ENCODE assay signal across 1 cellular context in the genomic region with DNA sequence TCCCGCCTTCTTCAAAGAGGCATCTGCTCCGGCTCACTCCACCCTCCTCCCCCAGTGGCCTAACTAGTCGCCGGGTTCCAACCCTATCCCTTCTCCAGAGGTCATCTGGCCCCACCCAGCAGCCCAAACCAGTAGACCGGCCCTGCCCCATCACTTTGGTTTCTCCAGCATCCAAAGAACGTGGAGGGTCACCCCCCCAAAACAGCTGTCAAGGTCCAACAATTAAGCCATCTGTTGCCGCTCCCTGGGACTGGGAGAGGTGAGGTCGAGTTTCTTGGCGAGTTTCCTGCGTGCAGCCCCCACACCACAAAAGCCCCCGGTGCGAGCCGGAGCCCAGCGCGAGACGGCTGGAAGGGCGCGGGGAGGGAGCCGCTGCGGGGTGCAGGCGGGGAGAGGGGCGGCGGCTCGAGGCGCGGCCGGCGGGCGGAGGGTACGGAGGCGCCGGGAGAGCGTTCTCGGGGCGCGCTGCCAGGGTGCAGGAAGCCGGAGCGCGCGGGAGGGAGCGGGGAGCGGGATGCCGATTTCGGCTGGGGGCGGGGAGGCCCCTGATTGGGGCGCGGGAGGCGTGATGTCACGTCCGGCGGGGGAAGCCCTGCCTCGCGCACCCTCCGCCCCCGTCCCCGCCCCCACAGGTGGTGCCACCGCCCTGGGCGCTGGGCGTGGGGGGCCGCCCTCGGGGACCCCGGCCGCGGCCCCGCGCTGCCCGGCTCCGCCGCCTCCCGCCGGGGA.
TF ChIP-seq lines count a peak whose summit lies in the region.

No MANE protein-coding gene starts in this region.

TF ChIP-seq in K562, 482 proteins besides CTCF, POLR2A, EP300 and RAD21 (continued from another document):
- TF ChIP-seq MAZ (CRISPR knock-in tag; conservative IDR thresholded peaks at IDR 0.05 in 1 of 2, IDR thresholded peaks at IDR 0.05 in 1 of 2) (0 out of 4 replicates have a peak, but pooled peaks of 1 of the 2 experiments have one; percentile 29), CREB1 (IDR thresholded peaks at IDR 0.05) (peak; percentile 45; the same call in 1 of the 2 replicates), CREB1 (CRISPR knock-in tag; IDR thresholded peaks at IDR 0.05) (peak; percentile 64; the same call in 1 of the 2 replicates), ETV6 (IDR thresholded peaks at IDR 0.05; ENCODE audit: borderline replicate concordance in 1 of 2, low read depth in 2 of 2, low read length in 1 of 2) (no peak), ETV6 (CRISPR knock-in tag; IDR thresholded peaks at IDR 0.05; ENCODE audit: borderline replicate concordance) (no peak), GABPB1 (CRISPR knock-in tag; IDR thresholded peaks at IDR 0.05) (peak; percentile 67), CXXC5 (CRISPR knock-in tag; IDR thresholded peaks at IDR 0.05) (peak; percentile 19; the same call in 1 of the 2 replicates)
- TF ChIP-seq, protein P1, sequence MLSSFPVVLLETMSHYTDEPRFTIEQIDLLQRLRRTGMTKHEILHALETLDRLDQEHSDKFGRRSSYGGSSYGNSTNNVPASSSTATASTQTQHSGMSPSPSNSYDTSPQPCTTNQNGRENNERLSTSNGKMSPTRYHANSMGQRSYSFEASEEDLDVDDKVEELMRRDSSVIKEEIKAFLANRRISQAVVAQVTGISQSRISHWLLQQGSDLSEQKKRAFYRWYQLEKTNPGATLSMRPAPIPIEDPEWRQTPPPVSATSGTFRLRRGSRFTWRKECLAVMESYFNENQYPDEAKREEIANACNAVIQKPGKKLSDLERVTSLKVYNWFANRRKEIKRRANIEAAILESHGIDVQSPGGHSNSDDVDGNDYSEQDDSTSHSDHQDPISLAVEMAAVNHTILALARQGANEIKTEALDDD (IDR thresholded peaks at IDR 0.05), result peak; percentile 66; the same call in 1 of the 2 replicates
